19 cellular contexts compared by ENCODE assay signal in the genomic region with DNA sequence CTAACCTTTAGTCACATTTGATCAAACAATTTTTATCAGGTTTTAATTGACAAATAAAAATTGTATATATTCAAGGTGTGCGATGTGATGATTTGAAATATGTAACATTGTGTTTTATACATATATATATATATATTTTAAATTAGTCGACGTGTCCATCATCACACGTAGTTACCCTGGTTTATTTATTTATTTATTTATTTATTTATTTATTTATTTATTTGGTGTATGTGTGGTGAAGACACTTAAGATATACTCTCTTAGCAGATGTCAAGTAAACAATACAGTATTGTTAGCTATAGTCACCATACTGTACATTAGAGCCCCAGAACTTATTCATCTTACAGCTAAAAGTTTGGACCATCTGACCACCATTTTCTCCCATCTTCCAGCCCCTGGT.
A peak's percentile ranks its signal among the peaks of the same experiment; 100 is the strongest.
DNase-seq lines count a peak whose midpoint lies in the region; FAIRE-seq and TF ChIP-seq lines count a peak whose summit lies in the region.
"Had no signal": no experiment of that assay in that cellular context is flagged by ENCODE, and none has a peak within 500 bp of the region (broad histone marks: within the 10 kb centered on the region; RNA-seq: fewer than 3 reads in every experiment).

No MANE protein-coding gene starts in this region.

- H3K36me3 ChIP-seq in HEK293 (ENCODE audit: control insufficient read depth in 2 of 2, insufficient read depth in 1 of 2, low read length in 2 of 2) (no peaks in the 10 kb centered on the region), uterus (no peaks in the 10 kb centered on the region), transverse colon (no peaks in the 10 kb centered on the region)
- H3K36me3 ChIP-seq: BLaER1 treated with 17β-estradiol and CSF1 and Interleukin-3, amounts not matched to agents 10 nM and 100 nM had no signal

- 88 to 95% methylated on average over 4 of the region's 4 CpGs for WGBS in transverse colon (ENCODE audit: low coverage in 1 of 2), 2 donors

- TF ChIP-seq CTCF in HEK293 (tag by site-specific recombination; IDR thresholded peaks at IDR 0.05) (no peak), uterus (IDR thresholded peaks at IDR 0.05) (no peak), transverse colon (IDR thresholded peaks at IDR 0.05) (no peak)

- DNase-seq in frontal cortex (ENCODE audit: low spot score in 2 of 2) = no peak
- DNase-seq in uterus = no peak
- DNase-seq in transverse colon = no peak
- DNase-seq: AML-193; Caco-2; Calu3; CD4-positive, alpha-beta T cell; CD8-positive, alpha-beta T cell; DMS79 treated with DMSO at 0.1 percent for 48 hours; GF-D8 had no signal

- peak; percentile 11 for FAIRE-seq in A204.1 (lab: Jason Lieb, UNC)
- FAIRE-seq in frontal cortex (lab: Jason Lieb, UNC) = peak; percentile 28
- FAIRE-seq: D721Med, G401.6, GM12891, GM19239 had no signal

- no peaks in the 10 kb centered on the region for H3K4me1 ChIP-seq in HEK293 (ENCODE audit: control insufficient read depth, insufficient read depth, low read length)
- no peaks in the 10 kb centered on the region for H3K4me1 ChIP-seq in uterus
- H3K4me1 ChIP-seq in transverse colon = no peaks in the 10 kb centered on the region
- H3K4me1 ChIP-seq: BLaER1 treated with 17β-estradiol and CSF1 and Interleukin-3, amounts not matched to agents 10 nM and 100 nM; Caco-2 had no signal

- CTCF ChIA-PET in HEK293 (lab: Yijun Ruan, JAX) = no interaction called here

- no peak overlapping the region for H3K27ac ChIP-seq in HEK293 (ENCODE audit: extremely low read depth, low read depth, low read length)
- H3K27ac ChIP-seq in uterus = no peak overlapping the region
- H3K27ac ChIP-seq in transverse colon = no peak overlapping the region
- H3K27ac ChIP-seq: 22Rv1; BLaER1 treated with 17β-estradiol and CSF1 and Interleukin-3, amounts not matched to agents 10 nM and 100 nM; C4-2B had no signal

- H3K4me3 ChIP-seq in HEK293 (ENCODE audit: low read depth, low read length) = no peak overlapping the region
- no peak overlapping the region for H3K4me3 ChIP-seq in uterus
- no peak overlapping the region for H3K4me3 ChIP-seq in transverse colon
- H3K4me3 ChIP-seq: BLaER1 treated with 17β-estradiol and CSF1 and Interleukin-3, amounts not matched to agents 10 nM and 100 nM had no signal

- TF ChIP-seq POLR2A in uterus (IDR thresholded peaks at IDR 0.05) = no peak
- no peak for TF ChIP-seq POLR2A in transverse colon (IDR thresholded peaks at IDR 0.05)

- no peaks in the 10 kb centered on the region for H3K9me3 ChIP-seq in HEK293 (ENCODE audit: control insufficient read depth, insufficient read depth, low read depth, low read length)
- H3K9me3 ChIP-seq in uterus = no peaks in the 10 kb centered on the region
- H3K9me3 ChIP-seq in transverse colon = no peaks in the 10 kb centered on the region
- H3K9me3 ChIP-seq: BLaER1 treated with 17β-estradiol and CSF1 and Interleukin-3, amounts not matched to agents 10 nM and 100 nM; Caco-2 had no signal

- intact Hi-C loops in uterus (cut with DNase I; ENCODE audit: low total_unique reads) = no loop called here
- intact Hi-C loops in transverse colon (cut with DNase I; ENCODE audit: low total_unique reads) = no loop called here

- TF ChIP-seq EP300 in transverse colon (IDR thresholded peaks at IDR 0.05; ENCODE audit: low read depth) = no peak

- in situ Hi-C loops in transverse colon (cut with MboI; ENCODE audit: low pct_ligation_motif_present in 1 of 4, low pct_unique_long_range_greater_than_20kb in 1 of 4, low sequenced_read_pairs in 3 of 4) = no loop called here

- H3K27me3 ChIP-seq in uterus (no peaks in the 10 kb centered on the region), transverse colon (no peaks in the 10 kb centered on the region)
- H3K27me3 ChIP-seq: BLaER1 treated with 17β-estradiol and CSF1 and Interleukin-3, amounts not matched to agents 10 nM and 100 nM had no signal

- POLR2A ChIA-PET in HEK293 (lab: Yijun Ruan, JAX) = no interaction called here

TF ChIP-seq in HEK293, 187 proteins besides CTCF, POLR2A, EP300 and RAD21 (continues in another document):
- TF ChIP-seq, protein P1, sequence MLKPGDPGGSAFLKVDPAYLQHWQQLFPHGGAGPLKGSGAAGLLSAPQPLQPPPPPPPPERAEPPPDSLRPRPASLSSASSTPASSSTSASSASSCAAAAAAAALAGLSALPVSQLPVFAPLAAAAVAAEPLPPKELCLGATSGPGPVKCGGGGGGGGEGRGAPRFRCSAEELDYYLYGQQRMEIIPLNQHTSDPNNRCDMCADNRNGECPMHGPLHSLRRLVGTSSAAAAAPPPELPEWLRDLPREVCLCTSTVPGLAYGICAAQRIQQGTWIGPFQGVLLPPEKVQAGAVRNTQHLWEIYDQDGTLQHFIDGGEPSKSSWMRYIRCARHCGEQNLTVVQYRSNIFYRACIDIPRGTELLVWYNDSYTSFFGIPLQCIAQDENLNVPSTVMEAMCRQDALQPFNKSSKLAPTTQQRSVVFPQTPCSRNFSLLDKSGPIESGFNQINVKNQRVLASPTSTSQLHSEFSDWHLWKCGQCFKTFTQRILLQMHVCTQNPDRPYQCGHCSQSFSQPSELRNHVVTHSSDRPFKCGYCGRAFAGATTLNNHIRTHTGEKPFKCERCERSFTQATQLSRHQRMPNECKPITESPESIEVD (tag by site-specific recombination; IDR thresholded peaks at IDR 0.05) = no peak
- TF ChIP-seq ZNF169 (tag by site-specific recombination; IDR thresholded peaks at IDR 0.05) = no peak
- 0 out of 2 replicates have a peak, but pooled peaks have one; percentile 46 for TF ChIP-seq ZNF266 (tag by site-specific recombination; IDR thresholded peaks at IDR 0.05; ENCODE audit: low read depth)
- TF ChIP-seq ZNF510 (tag by site-specific recombination; IDR thresholded peaks at IDR 0.05; ENCODE audit: insufficient replicate concordance) = peak; percentile 64
- 0 out of 2 replicates have a peak, but pooled peaks have one; percentile 7 for TF ChIP-seq ZNF138 (tag by site-specific recombination; IDR thresholded peaks at IDR 0.05; ENCODE audit: borderline replicate concordance)
- TF ChIP-seq ZNF140 (tag by site-specific recombination; IDR thresholded peaks at IDR 0.05) = peak; percentile 58
- no peak for TF ChIP-seq ZFP41 (tag by site-specific recombination; IDR thresholded peaks at IDR 0.05; ENCODE audit: borderline replicate concordance)
- no peak for TF ChIP-seq ZNF248 (tag by site-specific recombination; IDR thresholded peaks at IDR 0.05)
- peak; percentile 76 for TF ChIP-seq ZNF426 (tag by site-specific recombination; IDR thresholded peaks at IDR 0.05)
- TF ChIP-seq ZNF394 (tag by site-specific recombination; IDR thresholded peaks at IDR 0.05; ENCODE audit: borderline replicate concordance) = peak; percentile 84; the same call in 1 of the 2 replicates
- TF ChIP-seq, protein P2, sequence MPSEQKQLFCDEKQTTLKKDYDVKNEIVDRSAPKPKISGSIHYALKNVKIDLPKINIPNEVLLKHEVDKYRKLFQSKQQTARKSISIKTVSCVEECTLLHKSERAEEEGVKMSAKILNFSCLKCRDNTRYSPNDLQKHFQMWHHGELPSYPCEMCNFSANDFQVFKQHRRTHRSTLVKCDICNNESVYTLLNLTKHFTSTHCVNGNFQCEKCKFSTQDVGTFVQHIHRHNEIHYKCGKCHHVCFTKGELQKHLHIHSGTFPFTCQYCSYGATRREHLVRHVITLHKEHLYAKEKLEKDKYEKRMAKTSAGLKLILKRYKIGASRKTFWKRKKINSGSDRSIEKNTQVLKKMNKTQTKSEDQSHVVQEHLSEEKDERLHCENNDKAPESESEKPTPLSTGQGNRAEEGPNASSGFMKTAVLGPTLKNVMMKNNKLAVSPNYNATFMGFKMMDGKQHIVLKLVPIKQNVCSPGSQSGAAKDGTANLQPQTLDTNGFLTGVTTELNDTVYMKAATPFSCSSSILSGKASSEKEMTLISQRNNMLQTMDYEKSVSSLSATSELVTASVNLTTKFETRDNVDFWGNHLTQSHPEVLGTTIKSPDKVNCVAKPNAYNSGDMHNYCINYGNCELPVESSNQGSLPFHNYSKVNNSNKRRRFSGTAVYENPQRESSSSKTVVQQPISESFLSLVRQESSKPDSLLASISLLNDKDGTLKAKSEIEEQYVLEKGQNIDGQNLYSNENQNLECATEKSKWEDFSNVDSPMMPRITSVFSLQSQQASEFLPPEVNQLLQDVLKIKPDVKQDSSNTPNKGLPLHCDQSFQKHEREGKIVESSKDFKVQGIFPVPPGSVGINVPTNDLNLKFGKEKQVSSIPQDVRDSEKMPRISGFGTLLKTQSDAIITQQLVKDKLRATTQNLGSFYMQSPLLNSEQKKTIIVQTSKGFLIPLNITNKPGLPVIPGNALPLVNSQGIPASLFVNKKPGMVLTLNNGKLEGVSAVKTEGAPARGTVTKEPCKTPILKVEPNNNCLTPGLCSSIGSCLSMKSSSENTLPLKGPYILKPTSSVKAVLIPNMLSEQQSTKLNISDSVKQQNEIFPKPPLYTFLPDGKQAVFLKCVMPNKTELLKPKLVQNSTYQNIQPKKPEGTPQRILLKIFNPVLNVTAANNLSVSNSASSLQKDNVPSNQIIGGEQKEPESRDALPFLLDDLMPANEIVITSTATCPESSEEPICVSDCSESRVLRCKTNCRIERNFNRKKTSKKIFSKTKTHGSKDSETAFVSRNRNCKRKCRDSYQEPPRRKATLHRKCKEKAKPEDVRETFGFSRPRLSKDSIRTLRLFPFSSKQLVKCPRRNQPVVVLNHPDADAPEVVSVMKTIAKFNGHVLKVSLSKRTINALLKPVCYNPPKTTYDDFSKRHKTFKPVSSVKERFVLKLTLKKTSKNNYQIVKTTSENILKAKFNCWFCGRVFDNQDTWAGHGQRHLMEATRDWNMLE (tag by site-specific recombination; conservative IDR thresholded peaks at IDR 0.05; ENCODE audit: low read depth) = peak; percentile 75; the same call in 1 of the 2 replicates
- TF ChIP-seq, protein P3, sequence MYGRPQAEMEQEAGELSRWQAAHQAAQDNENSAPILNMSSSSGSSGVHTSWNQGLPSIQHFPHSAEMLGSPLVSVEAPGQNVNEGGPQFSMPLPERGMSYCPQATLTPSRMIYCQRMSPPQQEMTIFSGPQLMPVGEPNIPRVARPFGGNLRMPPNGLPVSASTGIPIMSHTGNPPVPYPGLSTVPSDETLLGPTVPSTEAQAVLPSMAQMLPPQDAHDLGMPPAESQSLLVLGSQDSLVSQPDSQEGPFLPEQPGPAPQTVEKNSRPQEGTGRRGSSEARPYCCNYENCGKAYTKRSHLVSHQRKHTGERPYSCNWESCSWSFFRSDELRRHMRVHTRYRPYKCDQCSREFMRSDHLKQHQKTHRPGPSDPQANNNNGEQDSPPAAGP (tag by site-specific recombination; IDR thresholded peaks at IDR 0.05) = no peak
- TF ChIP-seq ZNF24 (tag by site-specific recombination; IDR thresholded peaks at IDR 0.05) = no peak
